ENCODE assay signal across 29 cellular contexts in genomic region chr11:74966651-74967050, GRCh38. TPM values are rescaled to one million over a fixed set of nuclear protein-coding genes. Genes with fewer than 3 reads are reported as not detected.
DNase-seq lines count a peak whose midpoint lies in the region; FAIRE-seq and TF ChIP-seq lines count a peak whose summit lies in the region.
"Had no signal": no experiment of that assay in that cellular context is flagged by ENCODE, and none has a peak within 500 bp of the region (broad histone marks: within the 10 kb centered on the region; RNA-seq: fewer than 3 reads in every experiment).

No MANE protein-coding gene starts in this region.

- H3K36me3 Mint-ChIP-seq in astrocyte (ENCODE audit: low read depth, unreplicated experiment): peaks cover 2% of the 10 kb centered on the region

- peaks cover 33% of the 10 kb centered on the region for H3K36me3 ChIP-seq in astrocyte (ENCODE audit: insufficient read depth, low read length)
- peaks cover 5% of the 10 kb centered on the region for H3K36me3 ChIP-seq in fibroblast of lung (ENCODE audit: control insufficient read depth, insufficient read depth, low read length)
- peaks cover 6% of the 10 kb centered on the region for H3K36me3 ChIP-seq in smooth muscle cell (ENCODE audit: low read depth)
- H3K36me3 ChIP-seq in Karpas-422 (ENCODE audit: insufficient read depth, low read length): peaks cover 61% of the 10 kb centered on the region; the same call in 1 of the 2 replicates

- H4K20me1 ChIP-seq in astrocyte (ENCODE audit: insufficient read depth, low read length) (peaks cover 55% of the 10 kb centered on the region), fibroblast of lung (ENCODE audit: control insufficient read depth, extremely low read depth, insufficient read depth, low read length) (no peaks in the 10 kb centered on the region), smooth muscle cell (ENCODE audit: low read depth) (peaks cover 99% of the 10 kb centered on the region), Karpas-422 (ENCODE audit: insufficient read depth, low read depth, low read length) (peaks cover 10% of the 10 kb centered on the region; the same call in 1 of the 2 replicates)

- H3K9me3 ChIP-seq in astrocyte (ENCODE audit: insufficient read depth, low read depth, low read length) (no peaks in the 10 kb centered on the region), fibroblast of lung (ENCODE audit: control insufficient read depth, insufficient read depth, low read depth, low read length) (no peaks in the 10 kb centered on the region), smooth muscle cell (replicated peaks; ENCODE audit: low read depth) (no peaks in the 10 kb centered on the region), Karpas-422 (ENCODE audit: low read length) (no peaks in the 10 kb centered on the region)
- H3K9me3 ChIP-seq: esophagus muscularis mucosa, gastrocnemius medialis, right lobe of liver had no signal

- DNase-seq in HK-2 (ENCODE audit: unreplicated experiment): peak; percentile 25
- DNase-seq in astrocyte (ENCODE audit: low read depth): peak; percentile 75
- peak; percentile 11 to 77 for DNase-seq in fibroblast of lung (ENCODE audit: low read depth in 2 of 2)
- no peak for DNase-seq in smooth muscle cell (lab: John Stamatoyannopoulos, UW; ENCODE audit: unreplicated experiment)
- DNase-seq in activated effector memory CD4-positive, alpha-beta T cell treated with Interleukin-2 at 50 U/mL for 16 hours: no peak
- DNase-seq in Karpas-422: no peak
- DNase-seq in NCI-H2227 (lab: John Stamatoyannopoulos, UW; ENCODE audit: unreplicated experiment): no peak
- DNase-seq: activated CD4-positive, alpha-beta T cell treated with anti-CD3 and anti-CD28 coated beads for 36 hours; activated CD8-positive, alpha-beta T cell treated with anti-CD3 and anti-CD28 coated beads, Interleukin-2, amount 10 ng/mL, durations not matched to agents 7 days and 5 days; activated effector memory CD4-positive, alpha-beta T cell treated with anti-CD3 and anti-CD28 coated beads, Interleukin-2, amount 50 U/mL, for 16 hours; cortex of kidney; DND-41; gastrocnemius medialis; left colon; NCI-H1048; NCI-H187 treated with DMSO at 0.1 percent for 48 hours; NCI-H524 treated with DMSO at 0.1 percent for 48 hours; posterior cingulate gyrus; right lobe of liver; stimulated activated CD4-positive, alpha-beta T cell treated with anti-CD3 and anti-CD28 coated beads, Interleukin-4, amount 100 ng/mL, for 24 hours; T-helper 2 cell had no signal

- H3K9me2 ChIP-seq in Karpas-422 (replicated peaks; ENCODE audit: insufficient read depth, low read length): no peaks in the 10 kb centered on the region

- H3K4me3 ChIP-seq in astrocyte (ENCODE audit: insufficient read depth, low read depth, low read length) (no peak overlapping the region), fibroblast of lung (replicated peaks in 1 of 4; ENCODE audit: control extremely low read depth in 1 of 4, insufficient read depth in 1 of 4, low read depth in 3 of 4, low read length in 4 of 4) (no peak overlapping the region), smooth muscle cell (no peak overlapping the region), Karpas-422 (ENCODE audit: low read length) (no peak overlapping the region)
- H3K4me3 ChIP-seq: esophagus muscularis mucosa, gastrocnemius medialis, hepatocyte, right lobe of liver, SK-N-MC had no signal

- H3K9me3 Mint-ChIP-seq in astrocyte (ENCODE audit: unreplicated experiment): no peaks in the 10 kb centered on the region
- H3K9me3 Mint-ChIP-seq: brain; CD14-positive monocyte; stimulated activated memory B cell treated with anti-CD40 and anti-IgM and Interleukin-4, amounts not matched to agents 10 μg/mL and 1 μg/mL and 100 μg/mL, for 72 hours had no signal

- 79% methylated on average over 5 of the region's 5 CpGs for WGBS in smooth muscle cell (ENCODE audit: low lambda C conversion rate)

- no peaks in the 10 kb centered on the region for H3F3A ChIP-seq in smooth muscle cell (ENCODE audit: low read depth)

- H3K4me2 ChIP-seq in astrocyte (ENCODE audit: low read length) (peak overlapping the region; percentile 27), fibroblast of lung (ENCODE audit: extremely low read depth, insufficient read depth, low read length) (no peak overlapping the region), smooth muscle cell (no peak overlapping the region), Karpas-422 (ENCODE audit: low read depth, low read length, poor library complexity, severe bottlenecking) (no peak overlapping the region)
- H3K4me2 ChIP-seq: hepatocyte had no signal

- no peaks in the 10 kb centered on the region for H3K27me3 Mint-ChIP-seq in astrocyte (ENCODE audit: low read depth, unreplicated experiment)
- H3K27me3 Mint-ChIP-seq: activated CD4-positive, alpha-beta T cell treated with anti-CD3 and anti-CD28 coated beads for 36 hours; brain; stimulated activated memory B cell treated with anti-CD40 and anti-IgM and Interleukin-4, amounts not matched to agents 10 μg/mL and 1 μg/mL and 100 μg/mL, for 72 hours had no signal

- H3K4me3 Mint-ChIP-seq in astrocyte (ENCODE audit: unreplicated experiment): no peak overlapping the region
- H3K4me3 Mint-ChIP-seq: activated CD4-positive, alpha-beta T cell treated with anti-CD3 and anti-CD28 coated beads for 36 hours; activated CD8-positive, alpha-beta T cell treated with anti-CD3 and anti-CD28 coated beads, Interleukin-2, amount 10 ng/mL, durations not matched to agents 7 days and 5 days; brain; CD14-positive monocyte; stimulated activated memory B cell treated with anti-CD40 and anti-IgM and Interleukin-4, amounts not matched to agents 10 μg/mL and 1 μg/mL and 100 μg/mL, for 72 hours had no signal

- FAIRE-seq in astrocyte (lab: Jason Lieb, UNC): no peak
- FAIRE-seq: HepG2 had no signal

- peaks cover 9% of the 10 kb centered on the region for H3K4me1 Mint-ChIP-seq in astrocyte (ENCODE audit: low read depth, unreplicated experiment)

- H3K27ac ChIP-seq in astrocyte (ENCODE audit: low read depth, low read length) (peak overlapping the region; percentile 80), fibroblast of lung (ENCODE audit: insufficient read depth, low read length) (no peak overlapping the region), smooth muscle cell (ENCODE audit: low read depth) (peak overlapping the region; percentile 66), Karpas-422 (ENCODE audit: low read length) (no peak overlapping the region)
- H3K27ac ChIP-seq: esophagus muscularis mucosa, gastrocnemius medialis, hepatocyte, HL-60, right lobe of liver, SK-N-MC had no signal

- H3K27me3 ChIP-seq in astrocyte (ENCODE audit: insufficient read depth, low read length) (no peaks in the 10 kb centered on the region), fibroblast of lung (ENCODE audit: control insufficient read depth, insufficient read depth, low read length) (no peaks in the 10 kb centered on the region), smooth muscle cell (ENCODE audit: low read depth) (no peaks in the 10 kb centered on the region), Karpas-422 (ENCODE audit: low read length) (no peaks in the 10 kb centered on the region)
- H3K27me3 ChIP-seq: esophagus muscularis mucosa, gastrocnemius medialis, hepatocyte, right lobe of liver had no signal

- no peak for TF ChIP-seq CTCF in astrocyte (IDR thresholded peaks at IDR 0.05; ENCODE audit: insufficient read depth, low read depth, low read length)
- no peak for TF ChIP-seq CTCF in fibroblast of lung (conservative IDR thresholded peaks at IDR 0.05 in 1 of 2, IDR thresholded peaks at IDR 0.05 in 1 of 2; ENCODE audit: low read depth in 1 of 2, low read length in 2 of 2)
- no peak for TF ChIP-seq CTCF in smooth muscle cell (IDR thresholded peaks at IDR 0.05; ENCODE audit: borderline replicate concordance, insufficient read depth, poor library complexity, severe bottlenecking)

- H3K4me1 ChIP-seq in astrocyte (ENCODE audit: insufficient read depth, low read length) (peaks cover 6% of the 10 kb centered on the region), fibroblast of lung (ENCODE audit: control insufficient read depth, extremely low read depth, insufficient read depth, low read length) (no peaks in the 10 kb centered on the region), smooth muscle cell (ENCODE audit: low read depth) (no peaks in the 10 kb centered on the region), Karpas-422 (ENCODE audit: low read length) (peaks cover 16% of the 10 kb centered on the region)
- H3K4me1 ChIP-seq: right lobe of liver had no signal

- no peak overlapping the region for H3K27ac Mint-ChIP-seq in astrocyte (ENCODE audit: unreplicated experiment)
- H3K27ac Mint-ChIP-seq: activated CD4-positive, alpha-beta T cell treated with anti-CD3 and anti-CD28 coated beads for 36 hours; activated CD8-positive, alpha-beta T cell treated with anti-CD3 and anti-CD28 coated beads, Interleukin-2, amount 10 ng/mL, durations not matched to agents 7 days and 5 days; stimulated activated memory B cell treated with anti-CD40 and anti-IgM and Interleukin-4, amounts not matched to agents 10 μg/mL and 1 μg/mL and 100 μg/mL, for 72 hours had no signal

- H3K79me2 ChIP-seq in astrocyte (ENCODE audit: insufficient read depth, low read length) (peaks cover 90% of the 10 kb centered on the region), fibroblast of lung (ENCODE audit: control insufficient read depth, insufficient read depth, low read length) (peaks cover 30% of the 10 kb centered on the region), smooth muscle cell (ENCODE audit: low read depth) (peaks cover 51% of the 10 kb centered on the region), Karpas-422 (ENCODE audit: low read length) (peaks cover 93% of the 10 kb centered on the region)

- H3K9ac ChIP-seq in astrocyte (ENCODE audit: low read length): peak overlapping the region; percentile 55
- H3K9ac ChIP-seq in fibroblast of lung (ENCODE audit: insufficient read depth, low read length): no peak overlapping the region
- H3K9ac ChIP-seq in smooth muscle cell (ENCODE audit: low read depth): no peak overlapping the region
- H3K9ac ChIP-seq in Karpas-422 (ENCODE audit: low read length): no peak overlapping the region

- H2AFZ ChIP-seq in astrocyte (ENCODE audit: low read depth, low read length): no peak overlapping the region
- H2AFZ ChIP-seq in fibroblast of lung (ENCODE audit: low read length): no peak overlapping the region
- H2AFZ ChIP-seq in smooth muscle cell (ENCODE audit: low read depth): no peak overlapping the region
- no peak overlapping the region for H2AFZ ChIP-seq in Karpas-422 (ENCODE audit: low read length)
- H2AFZ ChIP-seq: hepatocyte had no signal

RNA-seq across cellular contexts. Expression of gene SPCS2, which starts 17.6 kb away (rescaled TPM):
- 104 and 120 TPM in 2 replicates for total RNA-seq in astrocyte
- 9.2 and 11.7 TPM in 2 replicates for total RNA-seq in fibroblast of lung
- polyA plus RNA-seq in fibroblast of lung: 87.4 and 97.9 TPM in 2 replicates
- polyA plus RNA-seq in fibroblast of lung (2012): 131 and 161 TPM in 2 replicates
- polyA minus RNA-seq in fibroblast of lung (ENCODE audit: low replicate concordance): 45.6 and 67.0 TPM in 2 replicates
- total RNA-seq in smooth muscle cell: 49.9 and 55.3 TPM in 2 replicates
- 325 and 345 TPM in 2 replicates for polyA plus RNA-seq in smooth muscle cell
- total RNA-seq in Karpas-422 (2014; rRNA removed; shearing (Covaris generic); ENCODE audit: low replicate concordance): 33.2 and 91.5 TPM in 2 replicates

RNA-seq across cellular contexts. Expression of gene XRRA1, which starts 17.8 kb away (rescaled TPM):
- total RNA-seq in astrocyte: 8.4 and 8.9 TPM in 2 replicates
- total RNA-seq in fibroblast of lung: 8.6 and 16.4 TPM in 2 replicates
- 5.0 and 5.5 TPM in 2 replicates for polyA plus RNA-seq in fibroblast of lung
- 4.2 and 5.4 TPM in 2 replicates for polyA plus RNA-seq in fibroblast of lung (2012)
- polyA minus RNA-seq in fibroblast of lung (ENCODE audit: low replicate concordance): 14.8 and 31.2 TPM in 2 replicates
- total RNA-seq in smooth muscle cell: 3.8 and 9.1 TPM in 2 replicates
- 7.3 and 9.4 TPM in 2 replicates for polyA plus RNA-seq in smooth muscle cell
- 29.7 and 56.3 TPM in 2 replicates for total RNA-seq in Karpas-422 (2014; rRNA removed; shearing (Covaris generic); ENCODE audit: low replicate concordance)

RNA-seq across cellular contexts. Expression of gene NEU3, which starts 22.1 kb away (rescaled TPM):
- 8.6 and 9.7 TPM in 2 replicates for total RNA-seq in astrocyte
- 6.2 and 6.6 TPM in 2 replicates for total RNA-seq in fibroblast of lung
- 4.6 and 5.0 TPM in 2 replicates for polyA plus RNA-seq in fibroblast of lung
- 3.0 and 3.3 TPM in 2 replicates for polyA plus RNA-seq in fibroblast of lung (2012)
- 7.5 and 8.2 TPM in 2 replicates for polyA minus RNA-seq in fibroblast of lung (ENCODE audit: low replicate concordance)
- total RNA-seq in smooth muscle cell: 5.0 and 8.5 TPM in 2 replicates
- 2.1 and 3.9 TPM in 2 replicates for polyA plus RNA-seq in smooth muscle cell
- total RNA-seq in Karpas-422 (2014; rRNA removed; shearing (Covaris generic); ENCODE audit: low replicate concordance): 103 and 133 TPM in 2 replicates

Comparison
In these comparisons a context has a peak if more than half of its experiments do, and no peak if none do; other contexts are left out.
1. DNase-seq: peak in HK-2 (single experiment), astrocyte (single experiment) and fibroblast of lung (2 of 2); none in smooth muscle cell (single experiment), activated effector memory CD4-positive, alpha-beta T cell treated with Interleukin-2 at 50 U/mL for 16 hours (single experiment), Karpas-422 (single experiment) and NCI-H2227 (single experiment).
2. H3K27ac ChIP-seq: peak in astrocyte (single experiment) and smooth muscle cell (single experiment); none in fibroblast of lung (single experiment) and Karpas-422 (single experiment).